23 cellular contexts compared by ENCODE assay signal in the genomic region with DNA sequence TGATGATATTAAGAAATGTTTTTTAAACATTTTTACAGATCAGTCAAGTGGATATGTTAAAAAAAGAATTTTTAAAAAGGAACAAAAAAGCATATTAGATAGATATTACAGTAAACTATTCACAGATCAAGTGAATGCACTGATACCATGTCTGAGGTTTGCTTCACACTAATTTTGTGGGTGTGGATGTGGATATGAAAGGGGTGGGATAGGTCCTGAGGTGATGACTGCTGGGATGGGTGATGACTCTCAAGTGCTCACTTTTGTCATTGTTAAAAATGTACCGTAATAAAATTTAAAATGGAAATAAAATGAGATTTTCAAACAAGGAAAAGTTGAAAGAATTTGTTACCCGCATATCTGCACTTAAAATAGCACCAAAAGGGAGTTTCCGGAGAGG. TPM values are rescaled to one million over a fixed set of nuclear protein-coding genes. Genes with fewer than 3 reads are reported as not detected.
DNase-seq lines count a peak whose midpoint lies in the region; ATAC-seq, FAIRE-seq and TF ChIP-seq lines count a peak whose summit lies in the region.
"Had no signal": no experiment of that assay in that cellular context is flagged by ENCODE, and none has a peak within 500 bp of the region (broad histone marks: within the 10 kb centered on the region; RNA-seq: fewer than 3 reads in every experiment).

No MANE protein-coding gene starts in this region.

- peak overlapping the region; percentile 52 for H3K4me2 ChIP-seq in A549
- H3K4me2 ChIP-seq: GM23338 had no signal

- no peak for TF ChIP-seq CTCF in A549 (IDR thresholded peaks at IDR 0.05)
- no peak for TF ChIP-seq CTCF in chondrocyte (IDR thresholded peaks at IDR 0.05)

- WGBS in A549 (ENCODE audit: missing lambda C conversion rate): 36% methylated on average over 3 of the region's 3 CpGs

- no peaks in the 10 kb centered on the region for H3K9me3 Mint-ChIP-seq in chondrocyte (ENCODE audit: low read depth)
- H3K9me3 Mint-ChIP-seq: GM23338 had no signal

- H3K4me1 ChIP-seq in A549 (peaks cover 15% of the 10 kb centered on the region), SJSA1 (replicated peaks) (peaks cover 17% of the 10 kb centered on the region)
- H3K4me1 ChIP-seq: HAP-1 had no signal

- no peak for TF ChIP-seq POLR2A in A549 (IDR thresholded peaks at IDR 0.05; ENCODE audit: low read length)

- H3K27me3 ChIP-seq in SJSA1 (replicated peaks): no peaks in the 10 kb centered on the region

- DNase-seq in A549 (ENCODE audit: low read depth in 1 of 2, low spot score in 1 of 2) (no peak), SJSA1 (ENCODE audit: low read depth in 1 of 2, low spot score in 2 of 2) (peak in 1 of 2 experiments; percentile 34), chondrocyte (ENCODE audit: low spot score) (no peak), pons (ENCODE audit: low spot score) (peak; percentile 25), ecto neural progenitor cell (ENCODE audit: low spot score) (no peak), head of caudate nucleus (no peak), DMS153 treated with DMSO at 0.1 percent for 48 hours (lab: John Stamatoyannopoulos, UW; ENCODE audit: unreplicated experiment) (no peak), DMS79 (lab: John Stamatoyannopoulos, UW) (no peak)
- DNase-seq: AML-193; CD8-positive, alpha-beta T cell; Karpas-422; MV-4-11; NCI-H1694; NCI-H2081; NCI-H2171 treated with DMSO at 0.1 percent for 48 hours; NCI-H524 treated with DMSO at 0.1 percent for 48 hours; SHP77 had no signal

- H3K27ac ChIP-seq in A549 (peak overlapping the region in 1 of 2 experiments; percentile 26; a peak in 2 of 6 replicates), SJSA1 (peak overlapping the region; percentile 46)
- H3K27ac ChIP-seq: 22Rv1 had no signal

- H3K27ac Mint-ChIP-seq in chondrocyte (ENCODE audit: unreplicated experiment): peak overlapping the region; percentile 72
- H3K27ac Mint-ChIP-seq: CD8-positive, alpha-beta T cell; GM23338; IgD-negative memory B cell had no signal

- intact Hi-C loops in head of caudate nucleus (cut with DNase I): no loop called here

- no peaks in the 10 kb centered on the region for H3K9me3 ChIP-seq in A549
- no peaks in the 10 kb centered on the region for H3K9me3 ChIP-seq in SJSA1 (replicated peaks)
- H3K9me3 ChIP-seq: HAP-1 had no signal

- H3K4me3 ChIP-seq in A549: no peak overlapping the region
- no peak overlapping the region for H3K4me3 ChIP-seq in SJSA1
- H3K4me3 ChIP-seq: GM23338, HAP-1 had no signal

- FAIRE-seq in A549 (lab: Jason Lieb, UNC): no peak
- FAIRE-seq: GM12892 had no signal

- TF ChIP-seq EP300 in A549 (IDR thresholded peaks at IDR 0.05): no peak

- ATAC-seq in A549: peak in 1 of 2 experiments; percentile 66; a peak in 2 of 6 replicates
- ATAC-seq: CD8-positive, alpha-beta T cell; GM23338 had no signal

- H3K4me1 Mint-ChIP-seq in chondrocyte (ENCODE audit: low read depth): peaks cover 40% of the 10 kb centered on the region
- H3K4me1 Mint-ChIP-seq: IgD-negative memory B cell had no signal

- H3K27me3 Mint-ChIP-seq in chondrocyte (ENCODE audit: low read depth): no peaks in the 10 kb centered on the region
- H3K27me3 Mint-ChIP-seq: IgD-negative memory B cell had no signal

- TF ChIP-seq RAD21 in A549 (conservative IDR thresholded peaks at IDR 0.05 in 1 of 2, IDR thresholded peaks at IDR 0.05 in 1 of 2): no peak

- H3K4me3 Mint-ChIP-seq in chondrocyte (ENCODE audit: unreplicated experiment): peak overlapping the region; percentile 35
- H3K4me3 Mint-ChIP-seq: CD8-positive, alpha-beta T cell; GM23338; IgD-negative memory B cell had no signal

- POLR2A ChIA-PET in A549 (lab: Yijun Ruan, JAX): no interaction called here

- CTCF ChIA-PET in A549 (lab: Yijun Ruan, JAX): no interaction called here

- H3K36me3 Mint-ChIP-seq in chondrocyte (ENCODE audit: low read depth): no peaks in the 10 kb centered on the region
- H3K36me3 Mint-ChIP-seq: CD8-positive, alpha-beta T cell; IgD-negative memory B cell had no signal

- H3K36me3 ChIP-seq in SJSA1: no peaks in the 10 kb centered on the region
- H3K36me3 ChIP-seq: HAP-1 had no signal

TF ChIP-seq in A549, 52 proteins besides CTCF, POLR2A, EP300 and RAD21:
- TF ChIP-seq NPAS2 (CRISPR knock-in tag; IDR thresholded peaks at IDR 0.05; ENCODE audit: borderline replicate concordance) (no peak), ZNF302 (CRISPR knock-in tag; IDR thresholded peaks at IDR 0.05) (no peak), SREBF2 (IDR thresholded peaks at IDR 0.05) (no peak), CHD4 (IDR thresholded peaks at IDR 0.05; ENCODE audit: borderline replicate concordance) (no peak), TFCP2L1 (CRISPR knock-in tag; IDR thresholded peaks at IDR 0.05) (no peak), FOSB (CRISPR knock-in tag; IDR thresholded peaks at IDR 0.05) (no peak), PHF8 (IDR thresholded peaks at IDR 0.05; ENCODE audit: borderline replicate concordance, low read depth) (no peak), SMC3 (IDR thresholded peaks at IDR 0.05) (no peak), KDM5A (IDR thresholded peaks at IDR 0.05) (no peak), MYC (IDR thresholded peaks at IDR 0.05; ENCODE audit: borderline replicate concordance, low read length) (no peak), CBX2 (IDR thresholded peaks at IDR 0.05; ENCODE audit: borderline replicate concordance, low read depth) (no peak), RCOR1 (IDR thresholded peaks at IDR 0.05; ENCODE audit: low read depth, low read length) (no peak), EHMT2 (IDR thresholded peaks at IDR 0.05; ENCODE audit: low read depth) (no peak), JUNB (IDR thresholded peaks at IDR 0.05) (no peak), MAZ (IDR thresholded peaks at IDR 0.05; ENCODE audit: borderline replicate concordance, low read depth, low read length) (no peak)
- TF ChIP-seq, protein P1, sequence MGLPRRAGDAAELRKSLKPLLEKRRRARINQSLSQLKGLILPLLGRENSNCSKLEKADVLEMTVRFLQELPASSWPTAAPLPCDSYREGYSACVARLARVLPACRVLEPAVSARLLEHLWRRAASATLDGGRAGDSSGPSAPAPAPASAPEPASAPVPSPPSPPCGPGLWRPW (IDR thresholded peaks at IDR 0.05): no peak
- TF ChIP-seq, protein P2, sequence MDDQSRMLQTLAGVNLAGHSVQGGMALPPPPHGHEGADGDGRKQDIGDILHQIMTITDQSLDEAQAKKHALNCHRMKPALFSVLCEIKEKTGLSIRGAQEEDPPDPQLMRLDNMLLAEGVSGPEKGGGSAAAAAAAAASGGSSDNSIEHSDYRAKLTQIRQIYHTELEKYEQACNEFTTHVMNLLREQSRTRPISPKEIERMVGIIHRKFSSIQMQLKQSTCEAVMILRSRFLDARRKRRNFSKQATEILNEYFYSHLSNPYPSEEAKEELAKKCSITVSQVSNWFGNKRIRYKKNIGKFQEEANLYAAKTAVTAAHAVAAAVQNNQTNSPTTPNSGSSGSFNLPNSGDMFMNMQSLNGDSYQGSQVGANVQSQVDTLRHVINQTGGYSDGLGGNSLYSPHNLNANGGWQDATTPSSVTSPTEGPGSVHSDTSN (IDR thresholded peaks at IDR 0.05): no peak

RNA-seq across cellular contexts. Expression of a gene that starts 54.1 kb away (rescaled TPM):
- 7.9 TPM in 2 replicates for polyA plus RNA-seq in A549 (2011; rRNA removed)
- 1.0 and 1.3 TPM in 2 replicates for polyA plus RNA-seq in A549 (2012; cell fraction: cytosol; rRNA removed)
- polyA plus RNA-seq in A549 (2012; cell fraction: nucleus; rRNA removed): 0.83 and 1.0 TPM in 2 replicates
- 1.9 to 3.2 TPM (median 2.6 TPM) in 3 replicates for polyA plus RNA-seq in A549 (2017; fragmentation: RNase III; extraction: RNeasy Plus Mini Kit Qiagen cat#74134 plus additional on column Dnase treatment)
- polyA minus RNA-seq in A549 (2011; rRNA and poly(A)+ RNA removed): 7.5 and 10.1 TPM in 2 replicates
- not detected in 2 replicates for total RNA-seq in SJSA1 (2014; rRNA removed; shearing (Covaris generic))
- total RNA-seq in chondrocyte: 0.60 to 3.8 TPM (median 0.72 TPM) in 3 replicates
- total RNA-seq: CD8-positive, alpha-beta T cell; M059J had no signal
- polyA plus RNA-seq: IgD-negative memory B cell had no signal
